ENCODE assay signal across 18 cellular contexts in the genomic region with DNA sequence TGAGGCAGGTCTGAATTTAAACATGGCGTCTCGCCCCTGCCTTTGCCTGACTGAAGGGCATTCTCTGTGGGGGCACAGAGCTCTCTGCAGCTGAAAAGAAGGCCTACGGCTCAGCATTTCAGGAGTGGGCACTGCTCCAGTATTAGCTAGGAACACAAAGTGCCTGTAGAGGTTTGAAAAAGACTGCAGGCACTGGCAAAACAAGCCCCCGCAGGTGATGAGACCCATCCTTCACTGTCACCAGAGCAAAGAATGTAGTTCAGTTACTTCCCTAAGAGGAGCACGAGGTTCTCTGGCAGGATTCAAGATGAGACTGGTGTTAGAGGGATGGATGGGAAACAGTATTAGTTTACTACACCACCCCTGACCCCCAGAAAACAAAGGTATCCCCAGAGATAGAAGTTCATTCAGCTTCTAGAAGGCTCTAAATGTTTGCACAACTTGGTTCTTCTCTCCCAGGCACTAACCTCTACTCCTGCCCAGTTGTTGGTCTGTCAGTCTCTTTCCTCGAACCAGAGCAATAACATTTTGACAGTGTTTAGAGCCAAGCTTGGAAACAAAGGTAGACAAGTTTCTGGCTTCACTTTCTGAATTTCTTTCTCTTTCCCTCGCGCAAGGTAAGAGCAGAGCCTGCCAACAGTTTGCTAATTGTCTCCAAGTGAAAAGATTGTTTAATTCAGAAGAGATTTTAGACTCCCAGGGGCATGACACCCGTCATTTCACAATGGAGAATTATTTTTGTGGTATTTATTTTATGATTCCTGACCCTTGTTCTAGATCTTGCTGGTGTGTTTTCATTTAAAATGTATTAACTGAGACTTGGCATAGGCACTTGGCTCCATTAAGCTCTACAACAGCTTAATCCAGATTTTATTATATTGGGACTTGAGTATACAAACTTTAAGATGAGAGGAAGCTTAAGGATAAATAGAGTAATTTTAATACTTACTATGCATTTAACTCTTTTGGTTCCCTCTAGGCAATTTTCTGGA.
DNase-seq lines count a peak whose midpoint lies in the region; ATAC-seq and TF ChIP-seq lines count a peak whose summit lies in the region.
"Had no signal": no experiment of that assay in that cellular context is flagged by ENCODE, and none has a peak within 500 bp of the region (broad histone marks: within the 10 kb centered on the region; RNA-seq: fewer than 3 reads in every experiment).

No MANE protein-coding gene starts in this region.

- no peak overlapping the region for H3K4me3 Mint-ChIP-seq in MCF 10A (ENCODE audit: unreplicated experiment)
- H3K4me3 Mint-ChIP-seq: H9 had no signal

- no TSS peak for BruUV-seq in MCF 10A (replicated peaks; lab: Mats Ljungman, UMichigan)
- no TSS peak for BruUV-seq in A673 (replicated peaks; lab: Mats Ljungman, UMichigan)

- H3K4me3 ChIP-seq in breast epithelium (no peak overlapping the region), gastroesophageal sphincter (no peak overlapping the region), A673 (ENCODE audit: low read depth, low read length, poor library complexity, severe bottlenecking) (no peak overlapping the region), upper lobe of left lung (no peak overlapping the region)
- H3K4me3 ChIP-seq: GM12878 had no signal

- TF ChIP-seq CTCF in breast epithelium (IDR thresholded peaks at IDR 0.05) (no peak), MCF 10A (IDR thresholded peaks at IDR 0.05; ENCODE audit: unreplicated experiment) (no peak), gastroesophageal sphincter (IDR thresholded peaks at IDR 0.05) (no peak), omental fat pad (IDR thresholded peaks at IDR 0.05) (no peak), A673 (conservative IDR thresholded peaks at IDR 0.05; ENCODE audit: low read depth, low read length) (no peak), upper lobe of left lung (IDR thresholded peaks at IDR 0.05) (no peak)

- TF ChIP-seq POLR2A in breast epithelium (IDR thresholded peaks at IDR 0.05), result no peak
- no peak for TF ChIP-seq POLR2A in gastroesophageal sphincter (IDR thresholded peaks at IDR 0.05)
- TF ChIP-seq POLR2A in upper lobe of left lung (IDR thresholded peaks at IDR 0.05), result no peak

- H3K27ac ChIP-seq in breast epithelium, result peak overlapping the region; percentile 66 to 67
- H3K27ac ChIP-seq in gastroesophageal sphincter, result peak overlapping the region; percentile 45 to 72 (median 68)
- H3K27ac ChIP-seq in A673 (ENCODE audit: low read depth, low read length, poor library complexity, severe bottlenecking), result no peak overlapping the region
- no peak overlapping the region for H3K27ac ChIP-seq in upper lobe of left lung

- H3K4me1 ChIP-seq in breast epithelium (peaks cover 0 to 19% of the 10 kb centered on the region in 2 donors), gastroesophageal sphincter (peaks cover 0 to 24% (median 3%) of the 10 kb centered on the region in 3 donors), A673 (ENCODE audit: insufficient read depth, low read length, poor library complexity, severe bottlenecking) (no peaks in the 10 kb centered on the region), upper lobe of left lung (no peaks in the 10 kb centered on the region)

- peaks cover 13% of the 10 kb centered on the region for H3K9me3 Mint-ChIP-seq in MCF 10A (ENCODE audit: unreplicated experiment)

- H3K36me3 Mint-ChIP-seq in MCF 10A (ENCODE audit: insufficient read depth, unreplicated experiment), result no peaks in the 10 kb centered on the region

- H3K27me3 Mint-ChIP-seq in MCF 10A (ENCODE audit: insufficient read depth, unreplicated experiment), result peaks cover 22% of the 10 kb centered on the region

- no peaks in the 10 kb centered on the region for H3K27me3 ChIP-seq in breast epithelium
- H3K27me3 ChIP-seq in gastroesophageal sphincter, result no peaks in the 10 kb centered on the region
- H3K27me3 ChIP-seq in A673 (replicated peaks; ENCODE audit: insufficient read depth, low read depth, low read length, poor library complexity), result no peaks in the 10 kb centered on the region
- no peaks in the 10 kb centered on the region for H3K27me3 ChIP-seq in upper lobe of left lung

- no peaks in the 10 kb centered on the region for H3K36me3 ChIP-seq in breast epithelium
- H3K36me3 ChIP-seq in gastroesophageal sphincter, result peaks cover 0 to 3% of the 10 kb centered on the region in 2 donors
- no peaks in the 10 kb centered on the region for H3K36me3 ChIP-seq in A673 (ENCODE audit: insufficient read depth, low read length, poor library complexity, severe bottlenecking)
- H3K36me3 ChIP-seq in upper lobe of left lung, result no peaks in the 10 kb centered on the region

- 19 to 28% methylated on average over 3 to 6 of the region's 9 CpGs for WGBS in gastroesophageal sphincter (ENCODE audit: low coverage in 1 of 2), 2 donors
- WGBS in upper lobe of left lung, 2 donors, result 65 to 75% methylated on average over 6 to 9 of the region's 9 CpGs

- DNase-seq in breast epithelium (ENCODE audit: low spot score in 2 of 2) (peak in 1 of 2 donors; percentile 37), MCF 10A (ENCODE audit: unreplicated experiment) (no peak), omental fat pad (ENCODE audit: low spot score) (no peak), OCI-M1 (lab: John Stamatoyannopoulos, UW) (no peak), A673 (ENCODE audit: low spot score) (no peak), upper lobe of left lung (no peak), EL (no peak)
- DNase-seq: 8988T, DMS153, H9, KG1, NCI-H1105, NCI-H1694 treated with DMSO at 0.1 percent for 48 hours, NCI-H446 treated with DMSO at 0.1 percent for 48 hours, NCI-H748 treated with DMSO at 0.1 percent for 48 hours had no signal

- no peak for TF ChIP-seq EP300 in gastroesophageal sphincter (IDR thresholded peaks at IDR 0.05)
- no peak for TF ChIP-seq EP300 in upper lobe of left lung (IDR thresholded peaks at IDR 0.05)

- H3K9me3 ChIP-seq in breast epithelium (no peaks in the 10 kb centered on the region), gastroesophageal sphincter (peaks cover 0 to 5% (median 0%) of the 10 kb centered on the region in 3 donors), A673 (ENCODE audit: low read depth, low read length, poor library complexity, severe bottlenecking) (no peaks in the 10 kb centered on the region), upper lobe of left lung (peaks cover 0 to 4% (median 0%) of the 10 kb centered on the region in 4 donors)

- no peak overlapping the region for H3K27ac Mint-ChIP-seq in MCF 10A (ENCODE audit: low read depth, unreplicated experiment)

- CTCF ChIA-PET in MCF 10A (lab: Yijun Ruan, JAX), result no interaction called here
- CTCF ChIA-PET in A673 (lab: Charles Lee), result no interaction called here

- ATAC-seq in gastroesophageal sphincter, result peak; percentile 79
- peak; percentile 51 for ATAC-seq in omental fat pad (ENCODE audit: low FRiP score)
- ATAC-seq in upper lobe of left lung (ENCODE audit: low FRiP score in 2 of 2), result no peak
- ATAC-seq: GM12878, Panc1 had no signal

- H3K4me1 Mint-ChIP-seq in MCF 10A (ENCODE audit: insufficient read depth, unreplicated experiment), result no peaks in the 10 kb centered on the region
- H3K4me1 Mint-ChIP-seq: H9 had no signal

- POLR2A ChIA-PET in MCF 10A (lab: Yijun Ruan, JAX) (no interaction called here), A673 (lab: Charles Lee; ENCODE audit: low non-redundant PET) (no interaction called here)

- intact Hi-C loops in breast epithelium (cut with DNase I; ENCODE audit: low total_unique reads), result no loop called here
- intact Hi-C loops in MCF 10A (cut with micrococcal nuclease), result no loop called here
- intact Hi-C loops in A673 (cut with micrococcal nuclease; ENCODE audit: unreplicated experiment), result no loop called here

Comparison
In these comparisons a context has a peak if more than half of its experiments do, and no peak if none do; other contexts are left out.
1. H3K27ac ChIP-seq: peak in breast epithelium (2 of 2) and gastroesophageal sphincter (4 of 4); none in A673 (single experiment) and upper lobe of left lung (0 of 4).
2. ATAC-seq: peak in gastroesophageal sphincter (single experiment) and omental fat pad (single experiment); none in upper lobe of left lung (0 of 2).